In genomic region chr17:39014044-39014794, GRCh38 we compare ENCODE assay signal across 1 cellular context.
TF ChIP-seq lines count a peak whose summit lies in the region.

No MANE protein-coding gene starts in this region.

TF ChIP-seq in K562, 482 proteins besides CTCF, POLR2A, EP300 and RAD21 (continued from another document and continues in another):
- TF ChIP-seq ELK1 (CRISPR knock-in tag; IDR thresholded peaks at IDR 0.05) (no peak), TBP (optimal IDR thresholded peaks at IDR 0.05; ENCODE audit: low read depth, low read length) (no peak), ZSCAN29 (IDR thresholded peaks at IDR 0.05) (no peak), HMG20A (CRISPR knock-in tag; conservative IDR thresholded peaks at IDR 0.05) (no peak), ZNF586 (CRISPR knock-in tag; conservative IDR thresholded peaks at IDR 0.05) (peak; percentile 86; the same call in 1 of the 2 replicates), MTA1 (IDR thresholded peaks at IDR 0.05; ENCODE audit: borderline replicate concordance) (no peak; the same call in 1 of the 2 replicates), ZNF143 (CRISPR knock-in tag; IDR thresholded peaks at IDR 0.05) (no peak), ZFP91 (CRISPR knock-in tag; IDR thresholded peaks at IDR 0.05) (no peak), SREBF1 (IDR thresholded peaks at IDR 0.05; ENCODE audit: borderline replicate concordance, low read depth, low read length) (no peak), NFYB (IDR thresholded peaks at IDR 0.05; ENCODE audit: extremely low read depth, insufficient read length) (no peak), RNF2 (IDR thresholded peaks at IDR 0.05) (no peak), NR1H2 (CRISPR knock-in tag; IDR thresholded peaks at IDR 0.05) (no peak), ZNF280B (CRISPR knock-in tag; IDR thresholded peaks at IDR 0.05) (peak; percentile 93), ZNF277 (CRISPR knock-in tag; IDR thresholded peaks at IDR 0.05; ENCODE audit: borderline replicate concordance) (no peak), ZNF445 (CRISPR knock-in tag; IDR thresholded peaks at IDR 0.05; ENCODE audit: low read depth) (peak; percentile 75; the same call in 1 of the 2 replicates), POLR3A (IDR thresholded peaks at IDR 0.05; ENCODE audit: borderline replicate concordance, extremely low read depth, insufficient read depth, insufficient read length) (no peak), TBL1XR1 (IDR thresholded peaks at IDR 0.05; ENCODE audit: low read length in 2 of 2) (peak in 1 of 2 experiments; percentile 10; a peak in 1 of 4 replicates), CBX2 (IDR thresholded peaks at IDR 0.05; ENCODE audit: insufficient read depth, low read length, poor library complexity, severe bottlenecking) (no peak), ELF4 (CRISPR knock-in tag; IDR thresholded peaks at IDR 0.05) (peak; percentile 65; the same call in 1 of the 2 replicates), ZNF280A (IDR thresholded peaks at IDR 0.05; ENCODE audit: low read depth, partially characterized antibody) (no peak), ZNF232 (CRISPR knock-in tag; IDR thresholded peaks at IDR 0.05) (no peak), BHLHE40 (IDR thresholded peaks at IDR 0.05; ENCODE audit: low read length) (no peak), MEF2D (tag; conservative IDR thresholded peaks at IDR 0.05; ENCODE audit: low read depth) (peak; percentile 98), GABPA (tag; conservative IDR thresholded peaks at IDR 0.05; ENCODE audit: low read depth) (peak; percentile 47), YBX1 (IDR thresholded peaks at IDR 0.05) (no peak), HDAC2 (IDR thresholded peaks at IDR 0.05) (no peak; the same call in 1 of the 2 replicates), TEAD4 (IDR thresholded peaks at IDR 0.05; ENCODE audit: low read length) (no peak), TEAD4 (CRISPR knock-in tag; IDR thresholded peaks at IDR 0.05; ENCODE audit: borderline replicate concordance) (no peak), THRA (IDR thresholded peaks at IDR 0.05) (no peak), PTBP1 (IDR thresholded peaks at IDR 0.05; ENCODE audit: low read depth, low read length) (no peak), ZNF436 (CRISPR knock-in tag; IDR thresholded peaks at IDR 0.05) (no peak), ERF (CRISPR knock-in tag; IDR thresholded peaks at IDR 0.05) (peak; percentile 96), CAMTA2 (CRISPR knock-in tag; conservative IDR thresholded peaks at IDR 0.05) (peak; percentile 78; the same call in 1 of the 2 replicates), SIRT6 (IDR thresholded peaks at IDR 0.05; ENCODE audit: low read depth, low read length) (no peak), U2AF1 (optimal IDR thresholded peaks at IDR 0.05; ENCODE audit: low read depth, low read length) (no peak), JUND (IDR thresholded peaks at IDR 0.05; ENCODE audit: borderline replicate concordance, low read depth, low read length) (peak; percentile 85), JUND (tag; IDR thresholded peaks at IDR 0.05; ENCODE audit: borderline replicate concordance, low read depth, low read length) (peak; percentile 52; the same call in 2 of the 3 replicates), KLF6 (CRISPR knock-in tag; IDR thresholded peaks at IDR 0.05; ENCODE audit: borderline replicate concordance) (peak; percentile 99), SIX5 (IDR thresholded peaks at IDR 0.05; ENCODE audit: borderline replicate concordance in 1 of 2, insufficient read depth in 1 of 2, low read depth in 1 of 2, low read length in 2 of 2) (no peak), ZNF668 (CRISPR knock-in tag; IDR thresholded peaks at IDR 0.05) (peak; percentile 99), CREB3L1 (IDR thresholded peaks at IDR 0.05; ENCODE audit: borderline replicate concordance, low read depth) (no peak), REST (CRISPR knock-in tag; IDR thresholded peaks at IDR 0.05; ENCODE audit: low read depth) (0 out of 2 replicates have a peak, but pooled peaks have one; percentile 49), RBM39 (optimal IDR thresholded peaks at IDR 0.05; ENCODE audit: low read depth, low read length) (no peak), HDAC1 (IDR thresholded peaks at IDR 0.05) (no peak), EGR1 (conservative IDR thresholded peaks at IDR 0.05) (no peak), HINFP (tag; conservative IDR thresholded peaks at IDR 0.05; ENCODE audit: low read depth) (peak; percentile 94), RBBP5 (IDR thresholded peaks at IDR 0.05; ENCODE audit: borderline replicate concordance, insufficient read depth, low read length, poor library complexity, severe bottlenecking) (no peak), CCNT2 (IDR thresholded peaks at IDR 0.05; ENCODE audit: borderline replicate concordance, extremely low read depth, insufficient read length, low read depth, low read length) (no peak), BRCA1 (IDR thresholded peaks at IDR 0.05) (no peak), BRCA1 (CRISPR knock-in tag; IDR thresholded peaks at IDR 0.05) (no peak), CBX5 (IDR thresholded peaks at IDR 0.05; ENCODE audit: borderline replicate concordance, low read depth) (no peak), ZBED1 (IDR thresholded peaks at IDR 0.05) (no peak), ZNF740 (CRISPR knock-in tag; IDR thresholded peaks at IDR 0.05) (no peak), ZNF740 (tag; IDR thresholded peaks at IDR 0.05) (peak; percentile 15 to 98; a peak in 2 of 4 replicates)
